In the genomic region with DNA sequence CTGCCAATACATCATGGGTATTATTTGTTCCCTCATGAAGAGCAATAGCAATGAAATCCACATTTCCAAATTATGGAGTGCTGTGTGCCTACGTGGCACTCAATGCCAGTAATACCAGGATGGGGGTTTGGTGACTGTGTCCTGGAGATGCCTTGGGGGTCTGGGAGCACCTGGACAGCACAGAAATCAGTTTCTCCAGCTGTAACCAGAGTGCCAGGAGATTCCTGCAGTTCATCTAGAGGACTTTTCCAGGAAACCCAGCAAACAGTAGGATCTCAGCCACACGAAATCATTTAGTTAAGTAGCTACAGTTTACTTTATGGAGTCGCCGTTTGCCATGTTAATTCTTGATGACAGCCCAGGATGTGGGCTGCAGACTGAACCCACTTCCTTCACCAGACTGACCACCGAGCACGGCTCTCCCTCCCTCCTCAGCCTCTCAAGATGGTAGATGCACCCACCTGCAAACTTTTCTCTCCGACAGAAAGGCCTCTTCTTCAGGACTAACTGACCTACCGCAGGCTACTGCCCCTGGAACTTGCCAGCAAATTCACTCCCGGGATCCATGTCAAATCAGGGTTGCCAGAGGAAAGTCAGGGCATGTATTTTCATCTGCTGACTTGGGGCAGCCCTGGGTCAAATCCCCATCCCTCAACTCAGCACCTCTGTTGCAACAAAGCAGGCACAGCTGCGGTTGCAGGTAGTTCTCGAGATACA, we compare ENCODE assay signal across 13 cellular contexts. TPM values are rescaled to one million over a fixed set of nuclear protein-coding genes. Genes with fewer than 3 reads are reported as not detected.
DNase-seq lines count a peak whose midpoint lies in the region; ATAC-seq, FAIRE-seq and TF ChIP-seq lines count a peak whose summit lies in the region.
"Had no signal": no experiment of that assay in that cellular context is flagged by ENCODE, and none has a peak within 500 bp of the region (broad histone marks: within the 10 kb centered on the region; RNA-seq: fewer than 3 reads in every experiment).

No MANE protein-coding gene starts in this region.

- no peak for TF ChIP-seq CTCF in ascending aorta (IDR thresholded peaks at IDR 0.05)

- intact Hi-C loops in ascending aorta (cut with DNase I): no loop called here

- H3K4me3 ChIP-seq in small intestine (ENCODE audit: low read depth in 1 of 2, low read length in 2 of 2) (no peak overlapping the region), ascending aorta (no peak overlapping the region)
- H3K4me3 ChIP-seq: heart left ventricle, left lung had no signal

- POLR2A ChIA-PET in activated CD4-positive, alpha-beta T cell treated with anti-CD3 and anti-CD28 coated beads, Interleukin-2, amount 10 ng/mL, durations not matched to agents 7 days and 5 days (lab: Charles Lee): no interaction called here
- POLR2A ChIA-PET in activated CD4-positive, alpha-beta memory T cell treated with anti-CD3 and anti-CD28 coated beads, Interleukin-2, amount 10 ng/mL, durations not matched to agents 7 days and 5 days (lab: Charles Lee): interaction anchor here (1.0 to 5.7 kb wide), 8 partner anchors 8 to 65 kb away, joined by 3 to 41 read pairs (median 6); a partner anchor contains a TSS

- no peaks in the 10 kb centered on the region for H3K36me3 ChIP-seq in small intestine (ENCODE audit: control insufficient read depth in 2 of 2, insufficient read depth in 2 of 2, low read length in 2 of 2)
- H3K36me3 ChIP-seq in ascending aorta: no peaks in the 10 kb centered on the region
- H3K36me3 ChIP-seq: left lung had no signal

- peak overlapping the region; percentile 72 for H3K27ac Mint-ChIP-seq in activated CD4-positive, alpha-beta T cell treated with anti-CD3 and anti-CD28 coated beads, Interleukin-2, amount 10 ng/mL, durations not matched to agents 7 days and 5 days
- H3K27ac Mint-ChIP-seq in activated CD4-positive, alpha-beta memory T cell treated with anti-CD3 and anti-CD28 coated beads, Interleukin-2, amount 10 ng/mL, durations not matched to agents 7 days and 5 days: peak overlapping the region; percentile 84

- CTCF ChIA-PET in activated CD4-positive, alpha-beta T cell treated with anti-CD3 and anti-CD28 coated beads, Interleukin-2, amount 10 ng/mL, durations not matched to agents 7 days and 5 days (lab: Charles Lee): interaction anchor here (0.9 to 3.1 kb wide), 6 partner anchors 12 to 31 kb away, joined by 3 to 10 read pairs (median 5); no protein-coding TSS in a partner anchor
- CTCF ChIA-PET in activated CD4-positive, alpha-beta memory T cell treated with anti-CD3 and anti-CD28 coated beads, Interleukin-2, amount 10 ng/mL, durations not matched to agents 7 days and 5 days (lab: Charles Lee): interaction anchor here (0.6 to 1.7 kb wide), 9 partner anchors 9 to 92 kb away, joined by 3 to 6 read pairs (median 4); no protein-coding TSS in a partner anchor

- FAIRE-seq in small intestine (lab: Jason Lieb, UNC): no peak
- FAIRE-seq: A204.1, endometrium, H1 had no signal

- ATAC-seq in HG03108 (IDR thresholded peaks at IDR 0.05; ENCODE audit: unreplicated experiment) (peak; percentile 64), HG02610 (IDR thresholded peaks at IDR 0.05; ENCODE audit: unreplicated experiment) (no peak)
- ATAC-seq: heart left ventricle, left lung had no signal

- H3K4me1 Mint-ChIP-seq in activated CD4-positive, alpha-beta T cell treated with anti-CD3 and anti-CD28 coated beads, Interleukin-2, amount 10 ng/mL, durations not matched to agents 7 days and 5 days: peaks cover 47% of the 10 kb centered on the region
- H3K4me1 Mint-ChIP-seq in activated CD4-positive, alpha-beta memory T cell treated with anti-CD3 and anti-CD28 coated beads, Interleukin-2, amount 10 ng/mL, durations not matched to agents 7 days and 5 days: peaks cover 46% of the 10 kb centered on the region

- no peak overlapping the region for H3K4me3 Mint-ChIP-seq in activated CD4-positive, alpha-beta T cell treated with anti-CD3 and anti-CD28 coated beads, Interleukin-2, amount 10 ng/mL, durations not matched to agents 7 days and 5 days
- peak overlapping the region; percentile 34 for H3K4me3 Mint-ChIP-seq in activated CD4-positive, alpha-beta memory T cell treated with anti-CD3 and anti-CD28 coated beads, Interleukin-2, amount 10 ng/mL, durations not matched to agents 7 days and 5 days

- H3K9me3 Mint-ChIP-seq in activated CD4-positive, alpha-beta T cell treated with anti-CD3 and anti-CD28 coated beads, Interleukin-2, amount 10 ng/mL, durations not matched to agents 7 days and 5 days: no peaks in the 10 kb centered on the region
- no peaks in the 10 kb centered on the region for H3K9me3 Mint-ChIP-seq in activated CD4-positive, alpha-beta memory T cell treated with anti-CD3 and anti-CD28 coated beads, Interleukin-2, amount 10 ng/mL, durations not matched to agents 7 days and 5 days

- no peak overlapping the region for H3K27ac ChIP-seq in small intestine (ENCODE audit: low read depth in 1 of 2, low read length in 1 of 2)
- H3K27ac ChIP-seq in ascending aorta: no peak overlapping the region
- H3K27ac ChIP-seq: heart left ventricle, left lung had no signal

- H3K36me3 Mint-ChIP-seq in activated CD4-positive, alpha-beta T cell treated with anti-CD3 and anti-CD28 coated beads, Interleukin-2, amount 10 ng/mL, durations not matched to agents 7 days and 5 days (ENCODE audit: low read depth): peaks cover 60% of the 10 kb centered on the region
- peaks cover 57% of the 10 kb centered on the region for H3K36me3 Mint-ChIP-seq in activated CD4-positive, alpha-beta memory T cell treated with anti-CD3 and anti-CD28 coated beads, Interleukin-2, amount 10 ng/mL, durations not matched to agents 7 days and 5 days (ENCODE audit: low read depth)

- H3K9me3 ChIP-seq in small intestine (ENCODE audit: control insufficient read depth, low read depth) (no peaks in the 10 kb centered on the region), ascending aorta (no peaks in the 10 kb centered on the region)
- H3K9me3 ChIP-seq: heart left ventricle, left lung had no signal

- WGBS in small intestine, 3 donors: 68 to 84% (median 79%) methylated on average over 11 of the region's 11 CpGs

- no peaks in the 10 kb centered on the region for H3K27me3 ChIP-seq in small intestine (ENCODE audit: control insufficient read depth in 2 of 2, insufficient read depth in 2 of 2, low read length in 2 of 2)
- no peaks in the 10 kb centered on the region for H3K27me3 ChIP-seq in ascending aorta
- H3K27me3 ChIP-seq: left lung had no signal

- H3K4me1 ChIP-seq in small intestine (ENCODE audit: control insufficient read depth in 2 of 2, insufficient read depth in 1 of 2, low read depth in 1 of 2, low read length in 1 of 2) (no peaks in the 10 kb centered on the region), ascending aorta (no peaks in the 10 kb centered on the region)
- H3K4me1 ChIP-seq: heart left ventricle, left lung had no signal

- DNase-seq in activated CD4-positive, alpha-beta T cell treated with anti-CD3 and anti-CD28 coated beads, Interleukin-2, amount 10 ng/mL, durations not matched to agents 7 days and 5 days: peak; percentile 38
- DNase-seq in activated CD4-positive, alpha-beta T cell treated with anti-CD3 and anti-CD28 coated beads for 48 hours: no peak
- DNase-seq in activated CD4-positive, alpha-beta memory T cell treated with anti-CD3 and anti-CD28 coated beads, Interleukin-2, amount 10 ng/mL, durations not matched to agents 7 days and 5 days: peak; percentile 70
- DNase-seq in small intestine (peak; percentile 17), NCI-H82 (lab: John Stamatoyannopoulos, UW) (no peak), ascending aorta (ENCODE audit: low spot score in 2 of 2) (no peak)
- DNase-seq: heart left ventricle, left lung had no signal

- H3K27me3 Mint-ChIP-seq in activated CD4-positive, alpha-beta T cell treated with anti-CD3 and anti-CD28 coated beads, Interleukin-2, amount 10 ng/mL, durations not matched to agents 7 days and 5 days: no peaks in the 10 kb centered on the region
- no peaks in the 10 kb centered on the region for H3K27me3 Mint-ChIP-seq in activated CD4-positive, alpha-beta memory T cell treated with anti-CD3 and anti-CD28 coated beads, Interleukin-2, amount 10 ng/mL, durations not matched to agents 7 days and 5 days

RNA-seq across cellular contexts. Expression of a gene that starts 30.3 kb away (rescaled TPM):
- 100 to 1,000 TPM; 328 to 345 TPM for total RNA-seq in activated CD4-positive, alpha-beta T cell treated with anti-CD3 and anti-CD28 coated beads, Interleukin-2, amount 10 ng/mL, durations not matched to agents 7 days and 5 days
- total RNA-seq in activated CD4-positive, alpha-beta memory T cell treated with anti-CD3 and anti-CD28 coated beads, Interleukin-2, amount 10 ng/mL, durations not matched to agents 7 days and 5 days: 100 to 1,000 TPM; 253 to 272 TPM
- polyA plus RNA-seq in small intestine: 10 to 100 TPM in 1 of 3 donors, 1 to 10 TPM in 1, under 1 TPM in 1; 0.45 to 29.6 (median 1.4) TPM
- 0.64 TPM for total RNA-seq in ascending aorta

Comparison
In these comparisons a context has a peak if more than half of its experiments do, and no peak if none do; other contexts are left out.
1. DNase-seq: peak in activated CD4-positive, alpha-beta T cell treated with anti-CD3 and anti-CD28 coated beads, Interleukin-2, amount 10 ng/mL, durations not matched to agents 7 days and 5 days (single experiment), activated CD4-positive, alpha-beta memory T cell treated with anti-CD3 and anti-CD28 coated beads, Interleukin-2, amount 10 ng/mL, durations not matched to agents 7 days and 5 days (single experiment) and small intestine (single experiment); none in activated CD4-positive, alpha-beta T cell treated with anti-CD3 and anti-CD28 coated beads for 48 hours (single experiment), NCI-H82 (single experiment) and ascending aorta (0 of 2).
2. RNA of a gene that starts 30.3 kb away (total RNA-seq): 328 to 345 TPM in activated CD4-positive, alpha-beta T cell treated with anti-CD3 and anti-CD28 coated beads, Interleukin-2, amount 10 ng/mL, durations not matched to agents 7 days and 5 days and 253 to 272 TPM in activated CD4-positive, alpha-beta memory T cell treated with anti-CD3 and anti-CD28 coated beads, Interleukin-2, amount 10 ng/mL, durations not matched to agents 7 days and 5 days; 0.64 TPM in ascending aorta (single experiment); every median in the first group is over 100 times any median in the second.